Comparison of ENCODE assay signal across 29 cellular contexts in genomic region chr7:486216-486743, GRCh38. TPM values are rescaled to one million over a fixed set of nuclear protein-coding genes. Genes with fewer than 3 reads are reported as not detected.
DNase-seq lines count a peak whose midpoint lies in the region; ATAC-seq and TF ChIP-seq lines count a peak whose summit lies in the region.
"Had no signal": no experiment of that assay in that cellular context is flagged by ENCODE, and none has a peak within 500 bp of the region (broad histone marks: within the 10 kb centered on the region; RNA-seq: fewer than 3 reads in every experiment).

No MANE protein-coding gene starts in this region.

- no peak overlapping the region for H3K4me2 ChIP-seq in neural progenitor cell

- intact Hi-C loops in left ventricle myocardium superior (cut with micrococcal nuclease) (no loop called here), heart right ventricle (cut with DNase I) (no loop called here), aorta (cut with DNase I) (no loop called here), A673 (cut with micrococcal nuclease; ENCODE audit: unreplicated experiment) (no loop called here)

- H3K4me3 ChIP-seq in heart right ventricle = no peak overlapping the region
- no peak overlapping the region for H3K4me3 ChIP-seq in neural progenitor cell
- no peak overlapping the region for H3K4me3 ChIP-seq in aorta (ENCODE audit: low read length in 2 of 2)
- no peak overlapping the region for H3K4me3 ChIP-seq in A673 (ENCODE audit: low read depth, low read length, poor library complexity, severe bottlenecking)
- H3K4me3 ChIP-seq: gastroesophageal sphincter, HAP-1, left lung, MG63, thoracic aorta had no signal

- H3K9me3 ChIP-seq in heart right ventricle = no peaks in the 10 kb centered on the region
- no peaks in the 10 kb centered on the region for H3K9me3 ChIP-seq in neural progenitor cell (ENCODE audit: low read depth)
- no peaks in the 10 kb centered on the region for H3K9me3 ChIP-seq in aorta (ENCODE audit: control insufficient read depth, low read length)
- H3K9me3 ChIP-seq in A673 (ENCODE audit: low read depth, low read length, poor library complexity, severe bottlenecking) = no peaks in the 10 kb centered on the region
- H3K9me3 ChIP-seq: gastroesophageal sphincter, HAP-1, left lung, MG63, thoracic aorta had no signal

- H4K20me1 ChIP-seq in neural progenitor cell (ENCODE audit: low read depth) = no peaks in the 10 kb centered on the region

- WGBS in heart right ventricle, 2 donors = 88 to 93% methylated on average over 16 of the region's 16 CpGs
- 91 to 93% methylated on average over 16 of the region's 16 CpGs for WGBS in aorta, 2 donors

- H3K27ac Mint-ChIP-seq in neural progenitor cell = peak overlapping the region; percentile 0
- H3K27ac Mint-ChIP-seq: activated CD8-positive, alpha-beta T cell treated with anti-CD3 and anti-CD28 coated beads, Interleukin-2, amount 10 ng/mL, durations not matched to agents 7 days and 5 days; activated naive CD8-positive, alpha-beta T cell treated with anti-CD3 and anti-CD28 coated beads, Interleukin-2, amount 10 ng/mL, durations not matched to agents 7 days and 5 days; dendritic cell treated with granulocyte-macrophage colony-stimulating factor and Interleukin-4, amounts not matched to agents 40 ng/mL and 50 ng/mL, for 4 days had no signal

- no TSS peak for BruUV-seq in A673 (replicated peaks; lab: Mats Ljungman, UMichigan)

- ATAC-seq in left ventricle myocardium superior = no peak
- ATAC-seq in heart right ventricle = no peak
- ATAC-seq in esophagus mucosa = peak; percentile 8
- no peak for ATAC-seq in aorta (ENCODE audit: low FRiP score)
- ATAC-seq: activated CD8-positive, alpha-beta T cell treated with anti-CD3 and anti-CD28 coated beads, Interleukin-2, amount 10 ng/mL, durations not matched to agents 7 days and 5 days; stimulated activated naive CD8-positive, alpha-beta T cell treated with anti-CD3 and anti-CD28 coated beads, Interleukin-15, Interleukin-2, amounts not matched to agents 100 U/mL and 50 U/mL, for 24 hours had no signal

- peaks cover 26% of the 10 kb centered on the region for H3K4me1 Mint-ChIP-seq in neural progenitor cell
- H3K4me1 Mint-ChIP-seq: activated naive CD8-positive, alpha-beta T cell treated with anti-CD3 and anti-CD28 coated beads, Interleukin-2, amount 10 ng/mL, durations not matched to agents 7 days and 5 days; central memory CD8-positive, alpha-beta T cell had no signal

- H3K36me3 ChIP-seq in heart right ventricle (no peaks in the 10 kb centered on the region), neural progenitor cell (no peaks in the 10 kb centered on the region), aorta (ENCODE audit: control insufficient read depth in 1 of 2, insufficient read depth in 2 of 2, low read length in 1 of 2) (no peaks in the 10 kb centered on the region), A673 (ENCODE audit: insufficient read depth, low read length, poor library complexity, severe bottlenecking) (no peaks in the 10 kb centered on the region)
- H3K36me3 ChIP-seq: gastroesophageal sphincter, HAP-1, left lung, MG63, thoracic aorta had no signal

- H3K9ac ChIP-seq in neural progenitor cell = no peak overlapping the region

- H3F3A ChIP-seq in neural progenitor cell (ENCODE audit: low read depth) = no peaks in the 10 kb centered on the region

- H3K36me3 Mint-ChIP-seq in neural progenitor cell = no peaks in the 10 kb centered on the region
- H3K36me3 Mint-ChIP-seq: activated naive CD8-positive, alpha-beta T cell treated with anti-CD3 and anti-CD28 coated beads, Interleukin-2, amount 10 ng/mL, durations not matched to agents 7 days and 5 days had no signal

- DNase-seq in left ventricle myocardium superior (peak; percentile 8), heart right ventricle (no peak), neural progenitor cell (ENCODE audit: low spot score) (no peak), aorta (peak; percentile 19 to 59), A673 (ENCODE audit: low spot score) (no peak), NCI-H345 (lab: John Stamatoyannopoulos, UW) (no peak), ACHN (no peak)
- DNase-seq: activated CD4-positive, alpha-beta T cell treated with anti-CD3 and anti-CD28 coated beads for 1 hour; activated CD8-positive, alpha-beta T cell treated with anti-CD3 and anti-CD28 coated beads, Interleukin-2, amount 10 ng/mL, durations not matched to agents 7 days and 5 days; activated effector memory CD4-positive, alpha-beta T cell treated with Interleukin-2 at 50 U/mL for 16 hours; activated naive CD8-positive, alpha-beta T cell treated with anti-CD3 and anti-CD28 coated beads, Interleukin-2, amount 10 ng/mL, durations not matched to agents 7 days and 5 days; activated T-cell treated with anti-CD3 and anti-CD28 coated beads for 4 hours; DMS53; hippocampal formation; KBM-7; MG63; NCI-H2081; NCI-H226; NCI-H774; RPMI8226; stimulated activated naive CD8-positive, alpha-beta T cell treated with anti-CD3 and anti-CD28 coated beads, Interleukin-15, Interleukin-2, amounts not matched to agents 100 U/mL and 50 U/mL, for 24 hours; T-helper 2 cell had no signal

- H3K27me3 ChIP-seq in heart right ventricle = peaks cover 0 to 24% (median 9%) of the 10 kb centered on the region in 7 donors
- no peaks in the 10 kb centered on the region for H3K27me3 ChIP-seq in neural progenitor cell
- H3K27me3 ChIP-seq in aorta (ENCODE audit: control insufficient read depth in 1 of 2, insufficient read depth in 2 of 2, low read length in 1 of 2) = no peaks in the 10 kb centered on the region
- no peaks in the 10 kb centered on the region for H3K27me3 ChIP-seq in A673 (replicated peaks; ENCODE audit: insufficient read depth, low read depth, low read length, poor library complexity)

- H3K4me1 ChIP-seq in heart right ventricle = peaks cover 0 to 12% (median 0%) of the 10 kb centered on the region in 9 donors
- peaks cover 11% of the 10 kb centered on the region for H3K4me1 ChIP-seq in neural progenitor cell
- H3K4me1 ChIP-seq in aorta (ENCODE audit: control insufficient read depth in 1 of 2, insufficient read depth in 2 of 2, low read length in 2 of 2) = no peaks in the 10 kb centered on the region
- no peaks in the 10 kb centered on the region for H3K4me1 ChIP-seq in A673 (ENCODE audit: insufficient read depth, low read length, poor library complexity, severe bottlenecking)
- H3K4me1 ChIP-seq: HAP-1, left lung had no signal

- peak overlapping the region; percentile 28 for H3K4me3 Mint-ChIP-seq in neural progenitor cell
- H3K4me3 Mint-ChIP-seq: activated CD8-positive, alpha-beta T cell treated with anti-CD3 and anti-CD28 coated beads, Interleukin-2, amount 10 ng/mL, durations not matched to agents 7 days and 5 days; activated naive CD8-positive, alpha-beta T cell treated with anti-CD3 and anti-CD28 coated beads, Interleukin-2, amount 10 ng/mL, durations not matched to agents 7 days and 5 days; central memory CD8-positive, alpha-beta T cell; dendritic cell treated with granulocyte-macrophage colony-stimulating factor and Interleukin-4, amounts not matched to agents 40 ng/mL and 50 ng/mL, for 4 days had no signal

- POLR2A ChIA-PET in A673 (lab: Charles Lee; ENCODE audit: low non-redundant PET) = no interaction called here

- H3K79me2 ChIP-seq in neural progenitor cell (ENCODE audit: low read depth) = no peaks in the 10 kb centered on the region

- H3K27me3 Mint-ChIP-seq in neural progenitor cell (ENCODE audit: insufficient read depth, low read depth) = peaks cover 11% of the 10 kb centered on the region

- in situ Hi-C loops in ACHN (cut with HindIII; ENCODE audit: low pct_ligation_motif_present, low pct_unique_long_range_greater_than_20kb, low sequenced_read_pairs) = no loop called here

- CTCF ChIA-PET in A673 (lab: Charles Lee) = no interaction called here

- H3K27ac ChIP-seq in heart right ventricle = no peak overlapping the region
- H3K27ac ChIP-seq in neural progenitor cell = no peak overlapping the region
- H3K27ac ChIP-seq in aorta (ENCODE audit: low read depth in 1 of 2, low read length in 2 of 2) = no peak overlapping the region
- no peak overlapping the region for H3K27ac ChIP-seq in A673 (ENCODE audit: low read depth, low read length, poor library complexity, severe bottlenecking)
- H3K27ac ChIP-seq: gastroesophageal sphincter, left lung, thoracic aorta had no signal

- peaks cover 10% of the 10 kb centered on the region for H3K9me3 Mint-ChIP-seq in neural progenitor cell

- no peak for TF ChIP-seq CTCF in heart right ventricle (IDR thresholded peaks at IDR 0.05)
- TF ChIP-seq CTCF in neural progenitor cell (IDR thresholded peaks at IDR 0.05) = no peak
- no peak for TF ChIP-seq CTCF in A673 (conservative IDR thresholded peaks at IDR 0.05; ENCODE audit: low read depth, low read length)

- H2AFZ ChIP-seq in neural progenitor cell (replicated peaks) = no peak overlapping the region

RNA-seq across cellular contexts. Expression of gene PDGFA, which starts 33.4 kb away (rescaled TPM):
- total RNA-seq in left ventricle myocardium superior = 32.7 TPM
- total RNA-seq in heart right ventricle = 10 to 100 TPM; 16.7 to 38.5 (median 27.9) TPM
- 10 to 100 TPM; 14.3 to 18.3 TPM for polyA plus RNA-seq in heart right ventricle
- 4.1 TPM for total RNA-seq in esophagus mucosa
- 9.8 and 13.7 TPM in 2 replicates for total RNA-seq in neural progenitor cell (ENCODE audit: low replicate concordance)
- 100 to 1,000 TPM; 114 to 174 TPM for total RNA-seq in aorta
- polyA plus RNA-seq in aorta = 10 to 100 TPM; 28.9 to 61.1 TPM
- total RNA-seq in A673 (2021) = 2.1 and 4.3 TPM in 2 replicates

Comparison
In these comparisons a context has a peak if more than half of its experiments do, and no peak if none do; other contexts are left out.
1. DNase-seq: peak in left ventricle myocardium superior (single experiment) and aorta (2 of 2); none in heart right ventricle (0 of 2), neural progenitor cell (single experiment), A673 (single experiment), NCI-H345 (single experiment) and ACHN (single experiment).